8 cellular contexts compared by ENCODE assay signal in the genomic region with DNA sequence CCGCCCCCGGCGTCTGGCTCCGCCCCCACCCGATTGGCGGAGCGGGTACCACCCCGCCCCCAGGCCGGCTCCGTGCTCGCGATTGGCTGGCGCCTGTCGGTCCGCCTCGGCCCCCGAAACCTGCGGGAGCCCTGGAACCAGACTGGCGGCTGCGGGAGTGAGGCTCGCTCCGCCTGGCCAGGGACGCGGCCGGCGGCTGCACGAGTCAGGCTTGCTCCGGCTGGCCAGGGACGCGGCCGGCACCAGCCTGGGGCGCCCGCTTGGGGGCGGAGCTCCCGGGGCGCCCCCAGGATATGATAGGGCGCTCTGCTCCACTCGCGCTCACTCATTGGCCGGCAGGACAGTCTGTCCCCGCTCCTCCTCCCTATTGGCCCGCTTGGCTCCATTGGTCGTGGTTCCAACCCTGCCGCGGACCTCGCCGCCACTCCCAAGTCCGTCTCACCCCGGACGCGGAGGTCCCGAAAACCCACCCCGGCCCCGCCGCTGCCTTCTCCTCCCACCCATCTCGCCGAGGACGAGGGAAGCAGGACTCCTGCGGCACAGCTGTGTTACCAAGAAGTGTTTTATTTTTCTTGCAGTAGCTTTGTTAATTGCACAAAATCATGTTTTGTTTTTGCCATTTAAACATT. TPM values are rescaled to one million over a fixed set of nuclear protein-coding genes. Genes with fewer than 3 reads are reported as not detected.
DNase-seq lines count a peak whose midpoint lies in the region; ATAC-seq, FAIRE-seq and TF ChIP-seq lines count a peak whose summit lies in the region.

No MANE protein-coding gene starts in this region.

- peaks cover 5% of the 10 kb centered on the region; the same call in 1 of the 2 replicates for H3F3A ChIP-seq in GM23248 (ENCODE audit: insufficient read depth)

- H3K36me3 ChIP-seq in GM23248 (ENCODE audit: low read depth) (no peaks in the 10 kb centered on the region), KOPT-K1 (ENCODE audit: insufficient read depth, low read length) (peaks cover 38% of the 10 kb centered on the region), fibroblast of lung (ENCODE audit: control insufficient read depth, insufficient read depth, low read length) (peaks cover 9% of the 10 kb centered on the region)
- H3K36me3 ChIP-seq in naive thymus-derived CD4-positive, alpha-beta T cell (ENCODE audit: control insufficient read depth in 2 of 3, insufficient read depth in 3 of 3, low read length in 3 of 3), result peaks cover 0 to 27% (median 3%) of the 10 kb centered on the region in 3 experiments

- TF ChIP-seq CTCF in fibroblast of lung (conservative IDR thresholded peaks at IDR 0.05 in 1 of 2, IDR thresholded peaks at IDR 0.05 in 1 of 2; ENCODE audit: low read depth in 1 of 2, low read length in 2 of 2), result peak in 1 of 2 donors; percentile 3

- WGBS in GM23248 (ENCODE audit: low coverage in 1 of 2, low lambda C conversion rate in 2 of 2, missing lambda C conversion rate in 2 of 2), 2 experiments, result 1 to 2% methylated on average over 56 to 57 of the region's 59 CpGs

- peak overlapping the region in 8 of 9 donors; percentile 36 to 84 (median 74) for H3K27ac Mint-ChIP-seq in naive thymus-derived CD4-positive, alpha-beta T cell
- H3K27ac Mint-ChIP-seq in stimulated activated effector memory CD8-positive, alpha-beta T cell treated with anti-CD3 and anti-CD28 coated beads, Interleukin-12 subunit alpha, Interleukin-12 subunit beta, amount 100 ng/mL, for 72 hours, result no peak overlapping the region

- peaks cover 7 to 19% (median 12%) of the 10 kb centered on the region in 7 donors for H3K4me1 Mint-ChIP-seq in naive thymus-derived CD4-positive, alpha-beta T cell
- H3K4me1 Mint-ChIP-seq in stimulated activated effector memory CD8-positive, alpha-beta T cell treated with anti-CD3 and anti-CD28 coated beads, Interleukin-12 subunit alpha, Interleukin-12 subunit beta, amount 100 ng/mL, for 72 hours, result peaks cover 24% of the 10 kb centered on the region

- peaks cover 3 to 11% (median 6%) of the 10 kb centered on the region in 5 donors for H3K36me3 Mint-ChIP-seq in naive thymus-derived CD4-positive, alpha-beta T cell
- H3K36me3 Mint-ChIP-seq in stimulated activated effector memory CD8-positive, alpha-beta T cell treated with anti-CD3 and anti-CD28 coated beads, Interleukin-12 subunit alpha, Interleukin-12 subunit beta, amount 100 ng/mL, for 72 hours, result peaks cover 42% of the 10 kb centered on the region

- DNase-seq in DMS79 (lab: John Stamatoyannopoulos, UW) (peak; percentile 82), GM23248 (peak; percentile 97), RCC 7860 (ENCODE audit: low spot score) (peak; percentile 77), fibroblast of lung (ENCODE audit: low read depth in 2 of 2) (peak; percentile 88 to 91)
- DNase-seq in activated T-helper 1 cell treated with anti-CD3 and anti-CD28 coated beads, Interleukin-2, amount 50 U/mL, for 16 hours (ENCODE audit: low read depth in 1 of 2, low spot score in 1 of 2), result peak; percentile 75 to 80
- DNase-seq in naive thymus-derived CD4-positive, alpha-beta T cell, result peak; percentile 82 to 97 (median 93)
- peak; percentile 92 to 98 for DNase-seq in stimulated activated effector memory CD8-positive, alpha-beta T cell treated with anti-CD3 and anti-CD28 coated beads, Interleukin-12 subunit alpha, Interleukin-12 subunit beta, amount 100 ng/mL, for 72 hours (ENCODE audit: low spot score in 2 of 2)

- peak overlapping the region; percentile 85 for H3K4me2 ChIP-seq in GM23248 (ENCODE audit: unreplicated experiment)
- H3K4me2 ChIP-seq in fibroblast of lung (ENCODE audit: extremely low read depth, insufficient read depth, low read length), result peak overlapping the region; percentile 98

- CTCF ChIA-PET in naive thymus-derived CD4-positive, alpha-beta T cell (lab: Charles Lee), result interaction anchor here (0.5 to 0.9 kb wide), 4 partner anchors 15 to 186 kb away, joined by 3 to 4 read pairs (median 3); partner anchors contain the start of genes ANKS3 and DNAAF8

- H3K27me3 ChIP-seq in GM23248 (replicated peaks; ENCODE audit: insufficient read depth) (no peaks in the 10 kb centered on the region), fibroblast of lung (ENCODE audit: control insufficient read depth, insufficient read depth, low read length) (no peaks in the 10 kb centered on the region)
- no peaks in the 10 kb centered on the region for H3K27me3 ChIP-seq in naive thymus-derived CD4-positive, alpha-beta T cell (ENCODE audit: control insufficient read depth in 2 of 2, insufficient read depth in 2 of 2, low read length in 2 of 2)

- peak; percentile 93 for ATAC-seq in naive thymus-derived CD4-positive, alpha-beta T cell
- peak; percentile 96 for ATAC-seq in stimulated activated effector memory CD8-positive, alpha-beta T cell treated with anti-CD3 and anti-CD28 coated beads, Interleukin-12 subunit alpha, Interleukin-12 subunit beta, amount 100 ng/mL, for 72 hours

- peak; percentile 8 for FAIRE-seq in RCC 7860 (lab: Jason Lieb, UNC)

- no peaks in the 10 kb centered on the region for H3K79me2 ChIP-seq in GM23248 (ENCODE audit: insufficient read depth)
- H3K79me2 ChIP-seq in fibroblast of lung (ENCODE audit: control insufficient read depth, insufficient read depth, low read length), result no peaks in the 10 kb centered on the region

- peak overlapping the region; percentile 86 for H2AFZ ChIP-seq in GM23248
- H2AFZ ChIP-seq in fibroblast of lung (ENCODE audit: low read length), result peak overlapping the region; percentile 91

- no peaks in the 10 kb centered on the region for H3K9me2 ChIP-seq in GM23248 (ENCODE audit: insufficient read depth)

- H3K9me3 ChIP-seq in GM23248 (ENCODE audit: low read depth) (no peaks in the 10 kb centered on the region), KOPT-K1 (ENCODE audit: insufficient read depth, low read length, poor library complexity, severe bottlenecking) (no peaks in the 10 kb centered on the region), fibroblast of lung (ENCODE audit: control insufficient read depth, insufficient read depth, low read depth, low read length) (no peaks in the 10 kb centered on the region)
- H3K9me3 ChIP-seq in naive thymus-derived CD4-positive, alpha-beta T cell (ENCODE audit: control insufficient read depth in 2 of 3, low read length in 3 of 3), result no peaks in the 10 kb centered on the region

- no peaks in the 10 kb centered on the region for H3K27me3 Mint-ChIP-seq in naive thymus-derived CD4-positive, alpha-beta T cell

- peak overlapping the region; percentile 81 to 86 (median 86) for H3K4me3 Mint-ChIP-seq in naive thymus-derived CD4-positive, alpha-beta T cell
- peak overlapping the region; percentile 80 for H3K4me3 Mint-ChIP-seq in stimulated activated effector memory CD8-positive, alpha-beta T cell treated with anti-CD3 and anti-CD28 coated beads, Interleukin-12 subunit alpha, Interleukin-12 subunit beta, amount 100 ng/mL, for 72 hours

- H3K27ac ChIP-seq in GM23248 (peak overlapping the region; percentile 61), KOPT-K1 (ENCODE audit: low read depth, low read length, poor library complexity, severe bottlenecking) (peak overlapping the region; percentile 53), fibroblast of lung (ENCODE audit: insufficient read depth, low read length) (no peak overlapping the region)
- peak overlapping the region; percentile 60 for H3K27ac ChIP-seq in naive thymus-derived CD4-positive, alpha-beta T cell (ENCODE audit: low read depth, low read length)

- POLR2A ChIA-PET in naive thymus-derived CD4-positive, alpha-beta T cell (lab: Charles Lee), result interaction anchor here (1.0 to 3.3 kb wide), 6 partner anchors 34 to 187 kb away, joined by 4 to 27 read pairs (median 14); partner anchors contain the start of genes ANKS3, DNAAF8, GLYR1 and UBN1

- no peaks in the 10 kb centered on the region for H3K9me3 Mint-ChIP-seq in naive thymus-derived CD4-positive, alpha-beta T cell
- no peaks in the 10 kb centered on the region for H3K9me3 Mint-ChIP-seq in stimulated activated effector memory CD8-positive, alpha-beta T cell treated with anti-CD3 and anti-CD28 coated beads, Interleukin-12 subunit alpha, Interleukin-12 subunit beta, amount 100 ng/mL, for 72 hours

- H4K20me1 ChIP-seq in GM23248 (ENCODE audit: insufficient read depth) (no peaks in the 10 kb centered on the region), fibroblast of lung (ENCODE audit: control insufficient read depth, extremely low read depth, insufficient read depth, low read length) (no peaks in the 10 kb centered on the region)

- H3K4me3 ChIP-seq in GM23248, result peak overlapping the region; percentile 83
- peak overlapping the region; percentile 72 to 79 (median 75) for H3K4me3 ChIP-seq in fibroblast of lung (replicated peaks in 1 of 4; ENCODE audit: control extremely low read depth in 1 of 4, insufficient read depth in 1 of 4, low read depth in 3 of 4, low read length in 4 of 4)
- H3K4me3 ChIP-seq in naive thymus-derived CD4-positive, alpha-beta T cell (ENCODE audit: low read length), result peak overlapping the region; percentile 79

- H3K9ac ChIP-seq in GM23248 (peak overlapping the region; percentile 78), fibroblast of lung (ENCODE audit: insufficient read depth, low read length) (peak overlapping the region; percentile 53)

- in situ Hi-C loops in GM23248 (cut with MboI), result no loop called here

- intact Hi-C loops in naive thymus-derived CD4-positive, alpha-beta T cell (cut with micrococcal nuclease), result loop anchor here (1.0 to 10.0 kb wide), 15 partner anchors 34 to 1648 kb away; partner anchors contain the start of genes ANKS3 (in 2 of the 2), DNAAF8 (in 2 of the 2), GLYR1 (in 2 of the 2) and MGRN1 (in 2 of the 2)

- H3K4me1 ChIP-seq in GM23248 (ENCODE audit: insufficient read depth) (no peaks in the 10 kb centered on the region; the same call in none of the 2 replicates), fibroblast of lung (ENCODE audit: control insufficient read depth, extremely low read depth, insufficient read depth, low read length) (peaks cover 2% of the 10 kb centered on the region)
- H3K4me1 ChIP-seq in naive thymus-derived CD4-positive, alpha-beta T cell (ENCODE audit: control insufficient read depth in 2 of 2, insufficient read depth in 2 of 2, low read length in 2 of 2), result peaks cover 10 to 18% of the 10 kb centered on the region in 2 donors

RNA-seq across cellular contexts. Expression of gene ROGDI, which starts 0.3 kb away (rescaled TPM):
- total RNA-seq in GM23248 (2014; rRNA removed; shearing (Covaris generic)), result 17.7 and 27.3 TPM in 2 replicates
- polyA plus RNA-seq in GM23248 (2016; fragmentation: Nextera tagmentation; extraction: Ambion mirVana) (21.4 and 25.2 TPM in 2 replicates), fibroblast of lung (8.6 and 9.2 TPM in 2 replicates)
- total RNA-seq in fibroblast of lung, result 11.6 and 13.0 TPM in 2 replicates
- 14.7 and 16.3 TPM in 2 replicates for polyA plus RNA-seq in fibroblast of lung (2012)
- polyA minus RNA-seq in fibroblast of lung (ENCODE audit: low replicate concordance), result 9.1 and 14.6 TPM in 2 replicates
- 10 to 100 TPM in 3 of 5 experiments, 1 to 10 TPM in 2; 7.4 to 29.0 (median 10.1) TPM for total RNA-seq in naive thymus-derived CD4-positive, alpha-beta T cell
- 1 to 10 TPM; 7.9 to 8.3 TPM for polyA plus RNA-seq in naive thymus-derived CD4-positive, alpha-beta T cell

RNA-seq across cellular contexts. Expression of gene SMIM22, which starts 7.6 kb away (rescaled TPM):
- total RNA-seq in GM23248 (2014; rRNA removed; shearing (Covaris generic)), result not detected in 2 replicates
- not detected in 2 replicates for polyA plus RNA-seq in GM23248 (2016; fragmentation: Nextera tagmentation; extraction: Ambion mirVana)
- not detected in 2 replicates for total RNA-seq in fibroblast of lung
- polyA plus RNA-seq in fibroblast of lung, result not detected in 2 replicates
- polyA plus RNA-seq in fibroblast of lung (2012), result not detected in 2 replicates
- polyA minus RNA-seq in fibroblast of lung (ENCODE audit: low replicate concordance), result not detected in 2 replicates
- not detected for total RNA-seq in naive thymus-derived CD4-positive, alpha-beta T cell
- polyA plus RNA-seq in naive thymus-derived CD4-positive, alpha-beta T cell, result not detected

RNA-seq across cellular contexts. Expression of gene SEPTIN12, which starts 14.6 kb away (rescaled TPM):
- total RNA-seq in GM23248 (2014; rRNA removed; shearing (Covaris generic)), result not detected in 2 replicates
- polyA plus RNA-seq in GM23248 (2016; fragmentation: Nextera tagmentation; extraction: Ambion mirVana), result not detected in 2 replicates
- not detected in 2 replicates for total RNA-seq in fibroblast of lung
- polyA plus RNA-seq in fibroblast of lung, result not detected in 2 replicates
- not detected in 2 replicates for polyA plus RNA-seq in fibroblast of lung (2012)
- polyA minus RNA-seq in fibroblast of lung (ENCODE audit: low replicate concordance), result 6.4 TPM in 1 of 2 replicates, not detected in the other
- total RNA-seq in naive thymus-derived CD4-positive, alpha-beta T cell, result not detected
- polyA plus RNA-seq in naive thymus-derived CD4-positive, alpha-beta T cell, result not detected

RNA-seq across cellular contexts. Expression of gene ZNF500, which starts 35.8 kb away (rescaled TPM):
- 12.3 and 19.0 TPM in 2 replicates for total RNA-seq in GM23248 (2014; rRNA removed; shearing (Covaris generic))
- polyA plus RNA-seq in GM23248 (2016; fragmentation: Nextera tagmentation; extraction: Ambion mirVana), result 7.4 and 8.8 TPM in 2 replicates
- total RNA-seq in fibroblast of lung, result 6.9 and 7.1 TPM in 2 replicates
- 3.1 TPM in 2 replicates for polyA plus RNA-seq in fibroblast of lung
- 4.5 and 5.5 TPM in 2 replicates for polyA plus RNA-seq in fibroblast of lung (2012)
- polyA minus RNA-seq in fibroblast of lung (ENCODE audit: low replicate concordance), result 10.2 and 12.0 TPM in 2 replicates
- total RNA-seq in naive thymus-derived CD4-positive, alpha-beta T cell, result 10 to 100 TPM; 13.8 to 43.0 (median 24.7) TPM
- 10 to 100 TPM; 11.0 to 25.7 TPM for polyA plus RNA-seq in naive thymus-derived CD4-positive, alpha-beta T cell

RNA-seq across cellular contexts. Expression of gene GLYR1, which starts 44.3 kb away (rescaled TPM):
- 27.4 and 31.2 TPM in 2 replicates for total RNA-seq in GM23248 (2014; rRNA removed; shearing (Covaris generic))
- 36.6 and 39.9 TPM in 2 replicates for polyA plus RNA-seq in GM23248 (2016; fragmentation: Nextera tagmentation; extraction: Ambion mirVana)
- total RNA-seq in fibroblast of lung, result 39.6 and 40.8 TPM in 2 replicates
- 28.6 and 42.2 TPM in 2 replicates for polyA plus RNA-seq in fibroblast of lung
- polyA plus RNA-seq in fibroblast of lung (2012), result 43.9 and 52.3 TPM in 2 replicates
- 35.0 and 62.8 TPM in 2 replicates for polyA minus RNA-seq in fibroblast of lung (ENCODE audit: low replicate concordance)
- 100 to 1,000 TPM in 4 of 5 experiments, 10 to 100 TPM in 1; 98.7 to 122 (median 108) TPM for total RNA-seq in naive thymus-derived CD4-positive, alpha-beta T cell
- 10 to 100 TPM; 32.0 to 44.9 TPM for polyA plus RNA-seq in naive thymus-derived CD4-positive, alpha-beta T cell
